ENCODE assay signal across 34 cellular contexts in genomic region chr2:142649581-142649980, GRCh38.
"Had no signal": no experiment of that assay in that cellular context is flagged by ENCODE, and none has a peak within 500 bp of the region (broad histone marks: within the 10 kb centered on the region; RNA-seq: fewer than 3 reads in every experiment).

No MANE protein-coding gene starts in this region.

- H3K4me3 ChIP-seq: MG63 had no signal

- H3K36me3 ChIP-seq: MG63 had no signal

- H3K4me2 ChIP-seq: KMS-11 had no signal

- H3K9me3 ChIP-seq: MG63 had no signal

- H3K27ac ChIP-seq: KMS-11 had no signal

- H3K27me3 ChIP-seq: MG63 had no signal

- H3K9ac ChIP-seq: KMS-11 had no signal

- DNase-seq: Karpas-422, Kasumi-1, MG63, MM.1S, MV-4-11, NCI-H1048, NCI-H1092, NCI-H1092 treated with DMSO at 0.1 percent for 48 hours, NCI-H1105, NCI-H1105 treated with DMSO at 0.1 percent for 48 hours, NCI-H1417, NCI-H1417 treated with DMSO at 0.1 percent for 48 hours, NCI-H1436, NCI-H1436 treated with DMSO at 0.1 percent for 48 hours, NCI-H146, NCI-H1694, NCI-H1694 treated with DMSO at 0.1 percent for 48 hours, NCI-H187, NCI-H187 treated with DMSO at 0.1 percent for 48 hours, NCI-H1930, NCI-H2029, NCI-H2029 treated with DMSO at 0.1 percent for 48 hours, NCI-H2081, NCI-H2081 treated with DMSO at 0.1 percent for 48 hours, NCI-H2107, NCI-H2171, NCI-H2171 treated with DMSO at 0.1 percent for 48 hours, NCI-H2227 treated with DMSO at 0.1 percent for 48 hours, NCI-H226, NCI-H345, NCI-H446, NCI-H446 treated with DMSO at 0.1 percent for 48 hours, NCI-H510A had no signal
